1 cellular context compared by ENCODE assay signal in genomic region chr17:8118769-8119574, GRCh38.
TF ChIP-seq lines count a peak whose summit lies in the region.

No MANE protein-coding gene starts in this region.

TF ChIP-seq in WTC11, 78 proteins besides CTCF, POLR2A, EP300 and RAD21 (continued from another document):
- no peak for TF ChIP-seq ARID4B (CRISPR knock-in tag; IDR thresholded peaks at IDR 0.05; ENCODE audit: borderline replicate concordance)
